1 cellular context compared by ENCODE assay signal in genomic region chr1:27876341-27877114, GRCh38.
TF ChIP-seq lines count a peak whose summit lies in the region.

No MANE protein-coding gene starts in this region.

TF ChIP-seq in WTC11, 78 proteins besides CTCF, POLR2A, EP300 and RAD21 (continued from another document):
- TF ChIP-seq ATF6 (CRISPR knock-in tag; IDR thresholded peaks at IDR 0.05) (no peak), ERG (CRISPR knock-in tag; IDR thresholded peaks at IDR 0.05) (no peak), ESRRA (CRISPR knock-in tag; IDR thresholded peaks at IDR 0.05; ENCODE audit: borderline replicate concordance) (no peak)
